Comparison of ENCODE assay signal across 12 cellular contexts in the genomic region with DNA sequence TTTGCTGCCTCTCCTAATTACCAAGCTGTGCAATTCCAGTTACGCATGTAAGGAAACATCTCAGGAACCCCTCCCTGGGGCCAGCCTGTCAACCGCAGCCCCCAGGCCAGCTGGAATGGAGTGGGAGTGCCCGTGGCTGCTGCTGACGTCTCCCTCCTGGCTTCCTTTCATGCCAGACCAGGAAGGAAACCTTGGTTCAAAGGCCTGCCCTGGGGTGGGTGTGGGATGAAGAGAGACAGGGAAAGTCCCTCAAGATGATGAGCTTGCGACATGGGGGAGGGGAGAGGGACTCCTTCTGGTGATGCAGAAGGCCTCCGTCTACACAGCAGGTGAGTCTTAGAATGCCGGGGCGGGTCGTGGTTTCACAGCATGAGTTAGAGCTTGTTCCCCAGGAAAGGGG. TPM values are rescaled to one million over a fixed set of nuclear protein-coding genes. Genes with fewer than 3 reads are reported as not detected.
DNase-seq lines count a peak whose midpoint lies in the region; ATAC-seq, FAIRE-seq and TF ChIP-seq lines count a peak whose summit lies in the region.
"Had no signal": no experiment of that assay in that cellular context is flagged by ENCODE, and none has a peak within 500 bp of the region (broad histone marks: within the 10 kb centered on the region; RNA-seq: fewer than 3 reads in every experiment).

No MANE protein-coding gene starts in this region.

- H3K27ac ChIP-seq in brain microvascular endothelial cell, result no peak overlapping the region
- H3K27ac ChIP-seq in smooth muscle cell (ENCODE audit: low read depth), result peak overlapping the region; percentile 94
- H3K27ac ChIP-seq in heart right ventricle, result no peak overlapping the region
- H3K27ac ChIP-seq: parathyroid adenoma had no signal

- DNase-seq in GM10248 (ENCODE audit: extremely low spot score) (peak; percentile 49), RCC 7860 (ENCODE audit: low spot score) (peak; percentile 39), brain microvascular endothelial cell (peak; percentile 35), smooth muscle cell (lab: John Stamatoyannopoulos, UW; ENCODE audit: unreplicated experiment) (no peak), heart right ventricle (no peak), NCI-H510A treated with DMSO at 0.1 percent for 48 hours (lab: John Stamatoyannopoulos, UW) (no peak)
- DNase-seq: NCI-H2171 treated with DMSO at 0.1 percent for 48 hours had no signal

- intact Hi-C loops in heart right ventricle (cut with DNase I), result loop anchor here in 6 of 10 donors (5.0 to 10.0 kb wide), 5 partner anchors 103 to 576 kb away; a partner anchor contains a TSS

- H3F3A ChIP-seq in smooth muscle cell (ENCODE audit: low read depth), result no peaks in the 10 kb centered on the region

- FAIRE-seq in RCC 7860 (lab: Jason Lieb, UNC), result no peak

- no peaks in the 10 kb centered on the region for H3K9me3 ChIP-seq in smooth muscle cell (replicated peaks; ENCODE audit: low read depth)
- no peaks in the 10 kb centered on the region for H3K9me3 ChIP-seq in heart right ventricle

- H3K36me3 ChIP-seq in brain microvascular endothelial cell (replicated peaks), result no peaks in the 10 kb centered on the region
- no peaks in the 10 kb centered on the region for H3K36me3 ChIP-seq in smooth muscle cell (ENCODE audit: low read depth)
- no peaks in the 10 kb centered on the region for H3K36me3 ChIP-seq in heart right ventricle

- no peak for ATAC-seq in heart right ventricle
- ATAC-seq in HG02852 (IDR thresholded peaks at IDR 0.05; ENCODE audit: unreplicated experiment), result no peak
- no peak for ATAC-seq in HG03565 (IDR thresholded peaks at IDR 0.05; ENCODE audit: unreplicated experiment)

- no peaks in the 10 kb centered on the region for H4K20me1 ChIP-seq in smooth muscle cell (ENCODE audit: low read depth)

- H3K4me2 ChIP-seq in smooth muscle cell, result peak overlapping the region; percentile 53

- H3K79me2 ChIP-seq in smooth muscle cell (ENCODE audit: low read depth), result no peaks in the 10 kb centered on the region
- H3K79me2 ChIP-seq: parathyroid adenoma had no signal

- CTCF ChIA-PET in GM10248 (lab: Yijun Ruan, JAX), result interaction anchor here (0.9 to 22.3 kb wide), 8 partner anchors 24 to 253 kb away, joined by 3 to 827 read pairs (median 4); a partner anchor contains a TSS

- H3K4me1 ChIP-seq in smooth muscle cell (ENCODE audit: low read depth) (no peaks in the 10 kb centered on the region), heart right ventricle (peaks cover 7 to 33% (median 14%) of the 10 kb centered on the region in 9 donors)
- H3K4me1 ChIP-seq: parathyroid adenoma had no signal

- in situ Hi-C loops in brain microvascular endothelial cell (cut with HindIII; ENCODE audit: low pct_ligation_motif_present, low sequenced_read_pairs), result no loop called here

- POLR2A ChIA-PET in GM10248 (lab: Yijun Ruan, JAX), result interaction anchor here (0.6 to 1.0 kb wide), 2 partner anchors 24 to 555 kb away, joined by 3 to 5 read pairs; no protein-coding TSS in a partner anchor

- H3K27me3 ChIP-seq in brain microvascular endothelial cell (replicated peaks) (no peaks in the 10 kb centered on the region), smooth muscle cell (ENCODE audit: low read depth) (no peaks in the 10 kb centered on the region), heart right ventricle (peaks cover 0 to 8% (median 0%) of the 10 kb centered on the region in 7 donors)

- no peak for TF ChIP-seq CTCF in GM10248 (IDR thresholded peaks at IDR 0.05; ENCODE audit: control extremely low read depth, extremely low read depth, low read depth, missing control alignments)
- TF ChIP-seq CTCF in brain microvascular endothelial cell (IDR thresholded peaks at IDR 0.05; ENCODE audit: low read depth, low read length, missing control alignments), result no peak
- TF ChIP-seq CTCF in smooth muscle cell (IDR thresholded peaks at IDR 0.05; ENCODE audit: borderline replicate concordance, insufficient read depth, poor library complexity, severe bottlenecking), result no peak
- TF ChIP-seq CTCF in heart right ventricle (IDR thresholded peaks at IDR 0.05), result no peak

- H3K4me3 ChIP-seq in brain microvascular endothelial cell (ENCODE audit: low read depth, low read length), result no peak overlapping the region
- no peak overlapping the region for H3K4me3 ChIP-seq in smooth muscle cell
- H3K4me3 ChIP-seq in heart right ventricle, result no peak overlapping the region

- 21% methylated on average over 9 of the region's 9 CpGs for WGBS in smooth muscle cell (ENCODE audit: low lambda C conversion rate)
- 35 to 49% methylated on average over 9 of the region's 9 CpGs for WGBS in heart right ventricle, 2 donors

- no peak overlapping the region for H2AFZ ChIP-seq in smooth muscle cell (ENCODE audit: low read depth)
- H2AFZ ChIP-seq: parathyroid adenoma had no signal

- peak overlapping the region; percentile 84 for H3K9ac ChIP-seq in smooth muscle cell (ENCODE audit: low read depth)
- H3K9ac ChIP-seq: parathyroid adenoma had no signal

RNA-seq across cellular contexts. Expression of a gene that starts 11.4 kb away (rescaled TPM):
- total RNA-seq in smooth muscle cell, result 2.2 and 6.6 TPM in 2 replicates
- polyA plus RNA-seq in smooth muscle cell, result 3.5 and 5.1 TPM in 2 replicates
- total RNA-seq in heart right ventricle, result 1 to 10 TPM in 8 of 10 donors, under 1 TPM in 2; 0.60 to 3.6 (median 2.2) TPM
- under 1 TPM; 0.06 to 0.44 TPM for polyA plus RNA-seq in heart right ventricle
- total RNA-seq: G401; T-helper 2 cell treated with Interferon-gamma antibody and Interleukin-4, amounts not matched to agents 100 ng/mL and 5 ng/mL, for 36 hours had no signal

RNA-seq across cellular contexts. Expression of a gene that starts 54.9 kb away (rescaled TPM):
- total RNA-seq in smooth muscle cell, result 33.7 and 44.5 TPM in 2 replicates
- 9.3 and 14.9 TPM in 2 replicates for polyA plus RNA-seq in smooth muscle cell
- total RNA-seq in heart right ventricle, result 1 to 10 TPM in 8 of 10 donors, under 1 TPM in 2; 0.61 to 5.1 (median 1.8) TPM
- under 1 TPM; 0.59 to 0.99 TPM for polyA plus RNA-seq in heart right ventricle

Comparison
In these comparisons a context has a peak if more than half of its experiments do, and no peak if none do; other contexts are left out.
1. DNase-seq: peak in GM10248 (single experiment), RCC 7860 (single experiment) and brain microvascular endothelial cell (single experiment); none in smooth muscle cell (single experiment), heart right ventricle (0 of 2) and NCI-H510A treated with DMSO at 0.1 percent for 48 hours (single experiment).